In genomic region chr6:24720131-24720603, GRCh38 we compare ENCODE assay signal across 8 cellular contexts. TPM values are rescaled to one million over a fixed set of nuclear protein-coding genes. Genes with fewer than 3 reads are reported as not detected.
DNase-seq lines count a peak whose midpoint lies in the region; ATAC-seq and TF ChIP-seq lines count a peak whose summit lies in the region.

No MANE protein-coding gene starts in this region.

- peak; percentile 55 for DNase-seq in ACHN
- peak; percentile 41 for DNase-seq in NOMO-1 treated with DMSO at 0.1 percent for 48 hours (lab: John Stamatoyannopoulos, UW; ENCODE audit: unreplicated experiment)
- peak; percentile 88 for DNase-seq in activated T-cell treated with anti-CD3 and anti-CD28 coated beads, Interleukin-2, amount 50 U/mL, for 24 hours
- DNase-seq in naive thymus-derived CD8-positive, alpha-beta T cell: peak; percentile 62 to 86 (median 76)
- peak; percentile 73 for DNase-seq in stimulated activated naive B cell treated with anti-CD40 and anti-IgM and Interleukin-4, amounts not matched to agents 10 μg/mL and 1 μg/mL and 100 μg/mL, for 72 hours

- H3K36me3 ChIP-seq in esophagus (ENCODE audit: control insufficient read depth in 2 of 2, insufficient read depth in 2 of 2, low read length in 1 of 2): peaks cover 0 to 3% of the 10 kb centered on the region in 2 donors

- peaks cover 0 to 3% of the 10 kb centered on the region in 2 donors for H3K4me1 ChIP-seq in esophagus (ENCODE audit: control insufficient read depth in 2 of 2, insufficient read depth in 2 of 2, low read length in 1 of 2)

- peak overlapping the region; percentile 98 for H3K4me3 Mint-ChIP-seq in activated T-cell treated with anti-CD3 and anti-CD28 coated beads, Interleukin-2, amount 50 U/mL, for 24 hours
- peak overlapping the region; percentile 90 to 100 (median 96) for H3K4me3 Mint-ChIP-seq in naive thymus-derived CD8-positive, alpha-beta T cell
- peak overlapping the region; percentile 97 to 100 for H3K4me3 Mint-ChIP-seq in stimulated activated naive B cell treated with anti-CD40 and anti-IgM and Interleukin-4, amounts not matched to agents 10 μg/mL and 1 μg/mL and 100 μg/mL, for 72 hours

- H3K27ac ChIP-seq in esophagus (ENCODE audit: low read depth in 2 of 2, low read length in 1 of 2): peak overlapping the region; percentile 99 to 100

- ATAC-seq in GM18873 (IDR thresholded peaks at IDR 0.05; ENCODE audit: low FRiP score, unreplicated experiment): peak; percentile 1
- ATAC-seq in naive thymus-derived CD8-positive, alpha-beta T cell: peak; percentile 14 to 33
- peak; percentile 29 to 35 for ATAC-seq in stimulated activated naive B cell treated with anti-CD40 and anti-IgM and Interleukin-4, amounts not matched to agents 10 μg/mL and 1 μg/mL and 100 μg/mL, for 72 hours (replicated peaks)
- ATAC-seq in GM18505 (IDR thresholded peaks at IDR 0.05; ENCODE audit: unreplicated experiment): no peak

- H3K9me3 Mint-ChIP-seq in activated T-cell treated with anti-CD3 and anti-CD28 coated beads, Interleukin-2, amount 50 U/mL, for 24 hours: no peaks in the 10 kb centered on the region
- peaks cover 0 to 2% (median 0%) of the 10 kb centered on the region in 9 donors for H3K9me3 Mint-ChIP-seq in naive thymus-derived CD8-positive, alpha-beta T cell
- no peaks in the 10 kb centered on the region for H3K9me3 Mint-ChIP-seq in stimulated activated naive B cell treated with anti-CD40 and anti-IgM and Interleukin-4, amounts not matched to agents 10 μg/mL and 1 μg/mL and 100 μg/mL, for 72 hours

- H3K4me3 ChIP-seq in esophagus (ENCODE audit: low read depth in 1 of 2, low read length in 2 of 2): peak overlapping the region; percentile 88 to 97

- H3K4me1 Mint-ChIP-seq in activated T-cell treated with anti-CD3 and anti-CD28 coated beads, Interleukin-2, amount 50 U/mL, for 24 hours (ENCODE audit: low read depth): peaks cover 41% of the 10 kb centered on the region
- H3K4me1 Mint-ChIP-seq in naive thymus-derived CD8-positive, alpha-beta T cell: peaks cover 21 to 56% (median 46%) of the 10 kb centered on the region in 4 donors
- peaks cover 16 to 35% of the 10 kb centered on the region in 2 donors for H3K4me1 Mint-ChIP-seq in stimulated activated naive B cell treated with anti-CD40 and anti-IgM and Interleukin-4, amounts not matched to agents 10 μg/mL and 1 μg/mL and 100 μg/mL, for 72 hours

- no peaks in the 10 kb centered on the region for H3K27me3 ChIP-seq in esophagus (ENCODE audit: control insufficient read depth in 1 of 2, insufficient read depth in 2 of 2, low read length in 2 of 2)

- H3K36me3 Mint-ChIP-seq in activated T-cell treated with anti-CD3 and anti-CD28 coated beads, Interleukin-2, amount 50 U/mL, for 24 hours (ENCODE audit: low read depth): peaks cover 61% of the 10 kb centered on the region
- H3K36me3 Mint-ChIP-seq in naive thymus-derived CD8-positive, alpha-beta T cell: peaks cover 8 to 37% (median 18%) of the 10 kb centered on the region in 3 donors
- peaks cover 29 to 38% of the 10 kb centered on the region in 2 donors for H3K36me3 Mint-ChIP-seq in stimulated activated naive B cell treated with anti-CD40 and anti-IgM and Interleukin-4, amounts not matched to agents 10 μg/mL and 1 μg/mL and 100 μg/mL, for 72 hours

- H3K9me3 ChIP-seq in esophagus (ENCODE audit: control insufficient read depth in 2 of 2, insufficient read depth in 1 of 2, low read depth in 1 of 2, low read length in 1 of 2): no peaks in the 10 kb centered on the region

- in situ Hi-C loops in ACHN (cut with HindIII; ENCODE audit: low pct_ligation_motif_present, low pct_unique_long_range_greater_than_20kb, low sequenced_read_pairs): no loop called here

- no peaks in the 10 kb centered on the region for H3K27me3 Mint-ChIP-seq in activated T-cell treated with anti-CD3 and anti-CD28 coated beads, Interleukin-2, amount 50 U/mL, for 24 hours
- no peaks in the 10 kb centered on the region for H3K27me3 Mint-ChIP-seq in naive thymus-derived CD8-positive, alpha-beta T cell
- H3K27me3 Mint-ChIP-seq in stimulated activated naive B cell treated with anti-CD40 and anti-IgM and Interleukin-4, amounts not matched to agents 10 μg/mL and 1 μg/mL and 100 μg/mL, for 72 hours: no peaks in the 10 kb centered on the region

- POLR2A ChIA-PET in naive thymus-derived CD8-positive, alpha-beta T cell (lab: Charles Lee): interaction anchor here (1.0 to 3.6 kb wide), 5 partner anchors 10 to 271 kb away, joined by 4 to 22 read pairs (median 6); partner anchors contain the start of genes ACOT13, ALDH5A1 and TDP2

- 1% methylated on average over 38 to 39 of the region's 39 CpGs for WGBS in esophagus, 2 donors

- no peak for TF ChIP-seq POLR2A in GM18505 (IDR thresholded peaks at IDR 0.05; ENCODE audit: borderline replicate concordance, extremely low read depth, insufficient read depth, insufficient read length)

- H3K27ac Mint-ChIP-seq in activated T-cell treated with anti-CD3 and anti-CD28 coated beads, Interleukin-2, amount 50 U/mL, for 24 hours: peak overlapping the region; percentile 98
- H3K27ac Mint-ChIP-seq in naive thymus-derived CD8-positive, alpha-beta T cell: peak overlapping the region; percentile 96 to 100 (median 99)
- peak overlapping the region; percentile 100 for H3K27ac Mint-ChIP-seq in stimulated activated naive B cell treated with anti-CD40 and anti-IgM and Interleukin-4, amounts not matched to agents 10 μg/mL and 1 μg/mL and 100 μg/mL, for 72 hours

RNA-seq across cellular contexts. Expression of gene C6orf62, which starts 1.2 kb away (rescaled TPM):
- 10 to 100 TPM; 37.4 to 40.2 TPM for polyA plus RNA-seq in esophagus
- total RNA-seq in naive thymus-derived CD8-positive, alpha-beta T cell: 100 to 1,000 TPM; 188 to 190 TPM
- polyA plus RNA-seq in naive thymus-derived CD8-positive, alpha-beta T cell: 100 to 1,000 TPM in 2 of 3 donors, 10 to 100 TPM in 1; 81.5 to 126 (median 101) TPM

RNA-seq across cellular contexts. Expression of gene ACOT13, which starts 53.3 kb away (rescaled TPM):
- 10 to 100 TPM in 1 of 2 donors, 1 to 10 TPM in 1; 8.7 to 21.8 TPM for polyA plus RNA-seq in esophagus
- 10 to 100 TPM; 10.8 to 11.0 TPM for total RNA-seq in naive thymus-derived CD8-positive, alpha-beta T cell
- polyA plus RNA-seq in naive thymus-derived CD8-positive, alpha-beta T cell: 10 to 100 TPM; 16.5 to 19.0 (median 16.5) TPM

RNA-seq across cellular contexts. Expression of gene TDP2, which starts 53.5 kb away (rescaled TPM):
- polyA plus RNA-seq in esophagus: 10 to 100 TPM; 13.9 to 14.2 TPM
- total RNA-seq in naive thymus-derived CD8-positive, alpha-beta T cell: 10 to 100 TPM; 74.7 to 76.6 TPM
- 10 to 100 TPM; 37.9 to 49.1 (median 44.5) TPM for polyA plus RNA-seq in naive thymus-derived CD8-positive, alpha-beta T cell

RNA-seq across cellular contexts. Expression of gene GMNN, which starts 54.6 kb away (rescaled TPM):
- 10 to 100 TPM; 10.4 to 18.8 TPM for polyA plus RNA-seq in esophagus
- total RNA-seq in naive thymus-derived CD8-positive, alpha-beta T cell: 1 to 10 TPM; 3.4 to 3.6 TPM
- polyA plus RNA-seq in naive thymus-derived CD8-positive, alpha-beta T cell: 1 to 10 TPM; 4.0 to 5.3 (median 4.3) TPM
